ENCODE assay signal across 1 cellular context in genomic region chr12:115763982-115764621, GRCh38.
A peak's percentile ranks its signal among the peaks of the same experiment; 100 is the strongest.
TF ChIP-seq lines count a peak whose summit lies in the region.

No MANE protein-coding gene starts in this region.

TF ChIP-seq in HepG2, 621 proteins besides CTCF, POLR2A, EP300 and RAD21 (continued from another document and continues in another):
- no peak for TF ChIP-seq ETS1 (CRISPR knock-in tag; IDR thresholded peaks at IDR 0.05)
- TF ChIP-seq HDAC6 (IDR thresholded peaks at IDR 0.05; ENCODE audit: low read depth, low read length), result no peak
- peak; percentile 98 for TF ChIP-seq FOXP4 (CRISPR knock-in tag; IDR thresholded peaks at IDR 0.05)
- TF ChIP-seq SMAD3 (CRISPR knock-in tag; IDR thresholded peaks at IDR 0.05), result 0 out of 2 replicates have a peak, but pooled peaks have one; percentile 49
- TF ChIP-seq GFI1 (CRISPR knock-in tag; IDR thresholded peaks at IDR 0.05; ENCODE audit: borderline replicate concordance), result peak; percentile 79; the same call in 1 of the 2 replicates
- TF ChIP-seq ZNF362 (CRISPR knock-in tag; IDR thresholded peaks at IDR 0.05; ENCODE audit: borderline replicate concordance), result peak; percentile 86; the same call in 1 of the 2 replicates
- TF ChIP-seq KLF16 (CRISPR knock-in tag; IDR thresholded peaks at IDR 0.05), result 0 out of 4 replicates have a peak, but pooled peaks of 1 of the 2 experiments have one; percentile 40
- peak; percentile 64 for TF ChIP-seq THAP11 (CRISPR knock-in tag; IDR thresholded peaks at IDR 0.05)
- peak; percentile 81 for TF ChIP-seq POGZ (CRISPR knock-in tag; IDR thresholded peaks at IDR 0.05)
- no peak for TF ChIP-seq ZSCAN29 (CRISPR knock-in tag; conservative IDR thresholded peaks at IDR 0.05)
- TF ChIP-seq LCORL (IDR thresholded peaks at IDR 0.05), result no peak
- TF ChIP-seq LCORL (CRISPR knock-in tag; IDR thresholded peaks at IDR 0.05), result peak; percentile 26; the same call in 1 of the 2 replicates
- TF ChIP-seq TAF15 (IDR thresholded peaks at IDR 0.05; ENCODE audit: low read depth, low read length, poor library complexity, severe bottlenecking), result no peak
- TF ChIP-seq HNRNPLL (IDR thresholded peaks at IDR 0.05; ENCODE audit: low read depth, low read length, poor library complexity, severe bottlenecking), result no peak
- TF ChIP-seq TBX3 (IDR thresholded peaks at IDR 0.05; ENCODE audit: borderline replicate concordance), result no peak
- TF ChIP-seq FOSL2 (CRISPR knock-in tag; IDR thresholded peaks at IDR 0.05), result peak; percentile 35; the same call in 1 of the 2 replicates
- TF ChIP-seq NFE2 (CRISPR knock-in tag; IDR thresholded peaks at IDR 0.05), result no peak
- TF ChIP-seq ZNF354B (CRISPR knock-in tag; IDR thresholded peaks at IDR 0.05), result no peak
- 0 out of 2 replicates have a peak, but pooled peaks have one; percentile 30 for TF ChIP-seq ZNF614 (CRISPR knock-in tag; IDR thresholded peaks at IDR 0.05; ENCODE audit: borderline replicate concordance)
- TF ChIP-seq FOXA1 (IDR thresholded peaks at IDR 0.05), result no peak
- peak; percentile 85 for TF ChIP-seq FOXA1 (CRISPR knock-in tag; IDR thresholded peaks at IDR 0.05)
- TF ChIP-seq HNF1A (IDR thresholded peaks at IDR 0.05; ENCODE audit: low read depth), result no peak
- TF ChIP-seq HNF1A (CRISPR knock-in tag; IDR thresholded peaks at IDR 0.05; ENCODE audit: borderline replicate concordance), result no peak
- TF ChIP-seq ZNF674 (CRISPR knock-in tag; IDR thresholded peaks at IDR 0.05; ENCODE audit: low read depth), result no peak
- TF ChIP-seq ZNF10 (CRISPR knock-in tag; IDR thresholded peaks at IDR 0.05; ENCODE audit: borderline replicate concordance, low read depth), result no peak
- no peak for TF ChIP-seq ZNF234 (CRISPR knock-in tag; conservative IDR thresholded peaks at IDR 0.05)
- no peak for TF ChIP-seq AKNA (CRISPR knock-in tag; IDR thresholded peaks at IDR 0.05; ENCODE audit: borderline replicate concordance)
- peak; percentile 26; the same call in 1 of the 2 replicates for TF ChIP-seq IRF2 (CRISPR knock-in tag; IDR thresholded peaks at IDR 0.05)
- peak; percentile 85 for TF ChIP-seq RAD51 (IDR thresholded peaks at IDR 0.05; ENCODE audit: borderline replicate concordance)
- TF ChIP-seq ZNF331 (CRISPR knock-in tag; IDR thresholded peaks at IDR 0.05), result 0 out of 2 replicates have a peak, but pooled peaks have one; percentile 41
- no peak for TF ChIP-seq SOX6 (IDR thresholded peaks at IDR 0.05)
- TF ChIP-seq SOX6 (CRISPR knock-in tag; IDR thresholded peaks at IDR 0.05), result peak; percentile 69
- TF ChIP-seq USF2 (IDR thresholded peaks at IDR 0.05; ENCODE audit: low read depth, low read length), result peak; percentile 90
- peak; percentile 88; the same call in 1 of the 2 replicates for TF ChIP-seq USF2 (CRISPR knock-in tag; IDR thresholded peaks at IDR 0.05; ENCODE audit: borderline replicate concordance)
- TF ChIP-seq SALL1 (CRISPR knock-in tag; IDR thresholded peaks at IDR 0.05), result peak; percentile 54; the same call in 1 of the 2 replicates
- no peak for TF ChIP-seq ARID3A (IDR thresholded peaks at IDR 0.05; ENCODE audit: low read depth, low read length)
- no peak for TF ChIP-seq SP1 (IDR thresholded peaks at IDR 0.05)
- TF ChIP-seq SP1 (CRISPR knock-in tag; IDR thresholded peaks at IDR 0.05), result no peak
- no peak for TF ChIP-seq MLXIP (CRISPR knock-in tag; IDR thresholded peaks at IDR 0.05; ENCODE audit: borderline replicate concordance)
- no peak for TF ChIP-seq NR2F6 (IDR thresholded peaks at IDR 0.05)
- TF ChIP-seq NR2F6 (CRISPR knock-in tag; IDR thresholded peaks at IDR 0.05), result peak; percentile 36; the same call in 1 of the 2 replicates
- peak; percentile 77 for TF ChIP-seq SOX5 (CRISPR knock-in tag; IDR thresholded peaks at IDR 0.05; ENCODE audit: borderline replicate concordance)
- no peak for TF ChIP-seq CC2D1A (CRISPR knock-in tag; IDR thresholded peaks at IDR 0.05)
- TF ChIP-seq RBM22 (optimal IDR thresholded peaks at IDR 0.05; ENCODE audit: low read length), result no peak
- no peak for TF ChIP-seq KLF15 (CRISPR knock-in tag; IDR thresholded peaks at IDR 0.05; ENCODE audit: borderline replicate concordance)
- no peak for TF ChIP-seq ZNF335 (CRISPR knock-in tag; IDR thresholded peaks at IDR 0.05)
